Comparison of ENCODE assay signal across 1 cellular context in the genomic region with DNA sequence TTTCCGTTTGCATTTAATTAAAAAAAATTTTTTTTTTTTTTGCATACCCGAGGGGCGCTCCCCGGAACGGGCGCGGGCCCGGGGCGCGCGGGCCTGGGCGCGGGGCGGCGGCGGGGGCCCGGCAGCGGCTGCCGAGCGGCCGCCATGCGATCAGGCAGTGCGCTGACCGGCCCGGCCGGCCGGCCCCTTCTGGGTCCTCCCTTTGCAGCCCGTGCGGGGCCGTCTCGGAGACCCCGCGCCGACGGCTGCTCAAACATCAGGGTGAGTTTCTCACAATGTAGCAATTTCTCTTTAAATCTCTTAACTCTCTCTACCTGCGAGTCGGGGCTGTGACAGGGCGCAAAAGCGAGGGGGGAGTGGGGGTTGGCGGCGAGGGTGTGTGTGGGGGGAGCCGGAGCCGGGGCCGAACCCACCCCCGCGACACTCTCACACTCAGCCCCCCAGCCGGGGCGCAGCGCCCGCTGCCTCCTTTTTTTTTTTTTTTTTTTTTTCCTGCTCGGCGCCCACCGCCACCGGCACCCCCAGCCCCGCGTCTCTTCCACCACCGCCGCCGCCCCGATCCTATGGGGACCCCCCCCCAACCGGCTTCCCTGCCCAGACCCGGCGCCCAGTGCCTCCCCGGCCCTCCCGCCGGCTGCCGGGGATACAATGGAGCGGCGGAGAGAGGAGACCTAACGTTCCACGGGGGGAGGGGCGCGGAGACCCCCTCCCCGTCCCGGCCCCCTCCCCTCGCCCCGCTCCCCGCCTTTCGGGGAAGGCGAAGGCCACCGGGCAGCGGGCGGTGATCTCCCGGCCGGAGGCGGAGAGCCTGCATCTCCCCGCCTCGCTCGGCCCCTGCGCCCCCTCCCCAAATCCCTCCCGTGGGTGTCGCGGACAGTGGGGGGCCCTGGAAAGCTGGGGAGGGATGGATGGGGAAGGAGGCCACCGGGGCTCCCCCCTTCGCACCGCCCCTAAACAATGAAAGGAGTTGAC.
TF ChIP-seq lines count a peak whose summit lies in the region.

BICRA (plus strand) TSS at position 227 of the 972 bp plus-strand sequence. CDS start 64,441 bp downstream, outside the sequence.

TF ChIP-seq in GM12878, 131 proteins besides CTCF, POLR2A, EP300 and RAD21 (continued from another document):
- TF ChIP-seq CUX1 (IDR thresholded peaks at IDR 0.05; ENCODE audit: insufficient replicate concordance, low read depth, low read length): no peak
- no peak for TF ChIP-seq NR2C2 (IDR thresholded peaks at IDR 0.05; ENCODE audit: borderline replicate concordance, control insufficient read depth, insufficient read length, low read depth)
- TF ChIP-seq, protein P1, sequence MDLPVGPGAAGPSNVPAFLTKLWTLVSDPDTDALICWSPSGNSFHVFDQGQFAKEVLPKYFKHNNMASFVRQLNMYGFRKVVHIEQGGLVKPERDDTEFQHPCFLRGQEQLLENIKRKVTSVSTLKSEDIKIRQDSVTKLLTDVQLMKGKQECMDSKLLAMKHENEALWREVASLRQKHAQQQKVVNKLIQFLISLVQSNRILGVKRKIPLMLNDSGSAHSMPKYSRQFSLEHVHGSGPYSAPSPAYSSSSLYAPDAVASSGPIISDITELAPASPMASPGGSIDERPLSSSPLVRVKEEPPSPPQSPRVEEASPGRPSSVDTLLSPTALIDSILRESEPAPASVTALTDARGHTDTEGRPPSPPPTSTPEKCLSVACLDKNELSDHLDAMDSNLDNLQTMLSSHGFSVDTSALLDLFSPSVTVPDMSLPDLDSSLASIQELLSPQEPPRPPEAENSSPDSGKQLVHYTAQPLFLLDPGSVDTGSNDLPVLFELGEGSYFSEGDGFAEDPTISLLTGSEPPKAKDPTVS (IDR thresholded peaks at IDR 0.05; ENCODE audit: low read depth, low read length): no peak
- TF ChIP-seq TAF1 (IDR thresholded peaks at IDR 0.05; ENCODE audit: borderline replicate concordance, low read depth, low read length): peak; percentile 66; the same call in 1 of the 2 replicates
- TF ChIP-seq, protein P2, sequence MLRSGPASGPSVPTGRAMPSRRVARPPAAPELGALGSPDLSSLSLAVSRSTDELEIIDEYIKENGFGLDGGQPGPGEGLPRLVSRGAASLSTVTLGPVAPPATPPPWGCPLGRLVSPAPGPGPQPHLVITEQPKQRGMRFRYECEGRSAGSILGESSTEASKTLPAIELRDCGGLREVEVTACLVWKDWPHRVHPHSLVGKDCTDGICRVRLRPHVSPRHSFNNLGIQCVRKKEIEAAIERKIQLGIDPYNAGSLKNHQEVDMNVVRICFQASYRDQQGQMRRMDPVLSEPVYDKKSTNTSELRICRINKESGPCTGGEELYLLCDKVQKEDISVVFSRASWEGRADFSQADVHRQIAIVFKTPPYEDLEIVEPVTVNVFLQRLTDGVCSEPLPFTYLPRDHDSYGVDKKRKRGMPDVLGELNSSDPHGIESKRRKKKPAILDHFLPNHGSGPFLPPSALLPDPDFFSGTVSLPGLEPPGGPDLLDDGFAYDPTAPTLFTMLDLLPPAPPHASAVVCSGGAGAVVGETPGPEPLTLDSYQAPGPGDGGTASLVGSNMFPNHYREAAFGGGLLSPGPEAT (IDR thresholded peaks at IDR 0.05; ENCODE audit: low read depth): no peak
- TF ChIP-seq EGR1 (IDR thresholded peaks at IDR 0.05; ENCODE audit: borderline replicate concordance in 1 of 2, low read depth in 2 of 2, low read length in 2 of 2): no peak; a peak in 1 of 3 replicates
- TF ChIP-seq YBX1 (IDR thresholded peaks at IDR 0.05): no peak
- no peak for TF ChIP-seq SIN3A (IDR thresholded peaks at IDR 0.05; ENCODE audit: low read depth, low read length)
- TF ChIP-seq HDAC2 (IDR thresholded peaks at IDR 0.05): no peak
- no peak for TF ChIP-seq SUPT20H (IDR thresholded peaks at IDR 0.05; ENCODE audit: borderline replicate concordance, control insufficient read depth, low read depth, low read length)
- no peak for TF ChIP-seq FOS (IDR thresholded peaks at IDR 0.05; ENCODE audit: borderline replicate concordance, extremely low read depth, insufficient read length)
- TF ChIP-seq MYC (IDR thresholded peaks at IDR 0.05; ENCODE audit: insufficient read depth, insufficient read length, insufficient replicate concordance, low read length, severe bottlenecking): no peak
- no peak for TF ChIP-seq SUZ12 (IDR thresholded peaks at IDR 0.05; ENCODE audit: unreplicated experiment)
- TF ChIP-seq TCF12 (IDR thresholded peaks at IDR 0.05; ENCODE audit: low read depth, low read length): 0 out of 2 replicates have a peak, but pooled peaks have one; percentile 13
- TF ChIP-seq RUNX3 (IDR thresholded peaks at IDR 0.05; ENCODE audit: low read length): no peak
- TF ChIP-seq PKNOX1 (IDR thresholded peaks at IDR 0.05): no peak
- peak; percentile 27; the same call in 1 of the 2 replicates for TF ChIP-seq CREM (IDR thresholded peaks at IDR 0.05; ENCODE audit: low read depth)
- no peak for TF ChIP-seq IKZF2 (IDR thresholded peaks at IDR 0.05)
- TF ChIP-seq, protein P3, sequence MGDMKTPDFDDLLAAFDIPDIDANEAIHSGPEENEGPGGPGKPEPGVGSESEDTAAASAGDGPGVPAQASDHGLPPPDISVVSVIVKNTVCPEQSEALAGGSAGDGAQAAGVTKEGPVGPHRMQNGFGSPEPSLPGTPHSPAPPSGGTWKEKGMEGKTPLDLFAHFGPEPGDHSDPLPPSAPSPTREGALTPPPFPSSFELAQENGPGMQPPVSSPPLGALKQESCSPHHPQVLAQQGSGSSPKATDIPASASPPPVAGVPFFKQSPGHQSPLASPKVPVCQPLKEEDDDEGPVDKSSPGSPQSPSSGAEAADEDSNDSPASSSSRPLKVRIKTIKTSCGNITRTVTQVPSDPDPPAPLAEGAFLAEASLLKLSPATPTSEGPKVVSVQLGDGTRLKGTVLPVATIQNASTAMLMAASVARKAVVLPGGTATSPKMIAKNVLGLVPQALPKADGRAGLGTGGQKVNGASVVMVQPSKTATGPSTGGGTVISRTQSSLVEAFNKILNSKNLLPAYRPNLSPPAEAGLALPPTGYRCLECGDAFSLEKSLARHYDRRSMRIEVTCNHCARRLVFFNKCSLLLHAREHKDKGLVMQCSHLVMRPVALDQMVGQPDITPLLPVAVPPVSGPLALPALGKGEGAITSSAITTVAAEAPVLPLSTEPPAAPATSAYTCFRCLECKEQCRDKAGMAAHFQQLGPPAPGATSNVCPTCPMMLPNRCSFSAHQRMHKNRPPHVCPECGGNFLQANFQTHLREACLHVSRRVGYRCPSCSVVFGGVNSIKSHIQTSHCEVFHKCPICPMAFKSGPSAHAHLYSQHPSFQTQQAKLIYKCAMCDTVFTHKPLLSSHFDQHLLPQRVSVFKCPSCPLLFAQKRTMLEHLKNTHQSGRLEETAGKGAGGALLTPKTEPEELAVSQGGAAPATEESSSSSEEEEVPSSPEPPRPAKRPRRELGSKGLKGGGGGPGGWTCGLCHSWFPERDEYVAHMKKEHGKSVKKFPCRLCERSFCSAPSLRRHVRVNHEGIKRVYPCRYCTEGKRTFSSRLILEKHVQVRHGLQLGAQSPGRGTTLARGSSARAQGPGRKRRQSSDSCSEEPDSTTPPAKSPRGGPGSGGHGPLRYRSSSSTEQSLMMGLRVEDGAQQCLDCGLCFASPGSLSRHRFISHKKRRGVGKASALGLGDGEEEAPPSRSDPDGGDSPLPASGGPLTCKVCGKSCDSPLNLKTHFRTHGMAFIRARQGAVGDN (IDR thresholded peaks at IDR 0.05): peak; percentile 15; the same call in 1 of the 2 replicates
- TF ChIP-seq BCL11A (IDR thresholded peaks at IDR 0.05; ENCODE audit: low read depth, low read length): no peak
- TF ChIP-seq NR2F1 (conservative IDR thresholded peaks at IDR 0.05): no peak
- no peak for TF ChIP-seq PAX8 (IDR thresholded peaks at IDR 0.05)
